In genomic region chr14:56730468-56731145, GRCh38 we compare ENCODE assay signal across 1 cellular context.
TF ChIP-seq lines count a peak whose summit lies in the region.

No MANE protein-coding gene starts in this region.

TF ChIP-seq in GM23338, 12 proteins besides CTCF, POLR2A, EP300 and RAD21 (continued from another document):
- TF ChIP-seq, protein P1, sequence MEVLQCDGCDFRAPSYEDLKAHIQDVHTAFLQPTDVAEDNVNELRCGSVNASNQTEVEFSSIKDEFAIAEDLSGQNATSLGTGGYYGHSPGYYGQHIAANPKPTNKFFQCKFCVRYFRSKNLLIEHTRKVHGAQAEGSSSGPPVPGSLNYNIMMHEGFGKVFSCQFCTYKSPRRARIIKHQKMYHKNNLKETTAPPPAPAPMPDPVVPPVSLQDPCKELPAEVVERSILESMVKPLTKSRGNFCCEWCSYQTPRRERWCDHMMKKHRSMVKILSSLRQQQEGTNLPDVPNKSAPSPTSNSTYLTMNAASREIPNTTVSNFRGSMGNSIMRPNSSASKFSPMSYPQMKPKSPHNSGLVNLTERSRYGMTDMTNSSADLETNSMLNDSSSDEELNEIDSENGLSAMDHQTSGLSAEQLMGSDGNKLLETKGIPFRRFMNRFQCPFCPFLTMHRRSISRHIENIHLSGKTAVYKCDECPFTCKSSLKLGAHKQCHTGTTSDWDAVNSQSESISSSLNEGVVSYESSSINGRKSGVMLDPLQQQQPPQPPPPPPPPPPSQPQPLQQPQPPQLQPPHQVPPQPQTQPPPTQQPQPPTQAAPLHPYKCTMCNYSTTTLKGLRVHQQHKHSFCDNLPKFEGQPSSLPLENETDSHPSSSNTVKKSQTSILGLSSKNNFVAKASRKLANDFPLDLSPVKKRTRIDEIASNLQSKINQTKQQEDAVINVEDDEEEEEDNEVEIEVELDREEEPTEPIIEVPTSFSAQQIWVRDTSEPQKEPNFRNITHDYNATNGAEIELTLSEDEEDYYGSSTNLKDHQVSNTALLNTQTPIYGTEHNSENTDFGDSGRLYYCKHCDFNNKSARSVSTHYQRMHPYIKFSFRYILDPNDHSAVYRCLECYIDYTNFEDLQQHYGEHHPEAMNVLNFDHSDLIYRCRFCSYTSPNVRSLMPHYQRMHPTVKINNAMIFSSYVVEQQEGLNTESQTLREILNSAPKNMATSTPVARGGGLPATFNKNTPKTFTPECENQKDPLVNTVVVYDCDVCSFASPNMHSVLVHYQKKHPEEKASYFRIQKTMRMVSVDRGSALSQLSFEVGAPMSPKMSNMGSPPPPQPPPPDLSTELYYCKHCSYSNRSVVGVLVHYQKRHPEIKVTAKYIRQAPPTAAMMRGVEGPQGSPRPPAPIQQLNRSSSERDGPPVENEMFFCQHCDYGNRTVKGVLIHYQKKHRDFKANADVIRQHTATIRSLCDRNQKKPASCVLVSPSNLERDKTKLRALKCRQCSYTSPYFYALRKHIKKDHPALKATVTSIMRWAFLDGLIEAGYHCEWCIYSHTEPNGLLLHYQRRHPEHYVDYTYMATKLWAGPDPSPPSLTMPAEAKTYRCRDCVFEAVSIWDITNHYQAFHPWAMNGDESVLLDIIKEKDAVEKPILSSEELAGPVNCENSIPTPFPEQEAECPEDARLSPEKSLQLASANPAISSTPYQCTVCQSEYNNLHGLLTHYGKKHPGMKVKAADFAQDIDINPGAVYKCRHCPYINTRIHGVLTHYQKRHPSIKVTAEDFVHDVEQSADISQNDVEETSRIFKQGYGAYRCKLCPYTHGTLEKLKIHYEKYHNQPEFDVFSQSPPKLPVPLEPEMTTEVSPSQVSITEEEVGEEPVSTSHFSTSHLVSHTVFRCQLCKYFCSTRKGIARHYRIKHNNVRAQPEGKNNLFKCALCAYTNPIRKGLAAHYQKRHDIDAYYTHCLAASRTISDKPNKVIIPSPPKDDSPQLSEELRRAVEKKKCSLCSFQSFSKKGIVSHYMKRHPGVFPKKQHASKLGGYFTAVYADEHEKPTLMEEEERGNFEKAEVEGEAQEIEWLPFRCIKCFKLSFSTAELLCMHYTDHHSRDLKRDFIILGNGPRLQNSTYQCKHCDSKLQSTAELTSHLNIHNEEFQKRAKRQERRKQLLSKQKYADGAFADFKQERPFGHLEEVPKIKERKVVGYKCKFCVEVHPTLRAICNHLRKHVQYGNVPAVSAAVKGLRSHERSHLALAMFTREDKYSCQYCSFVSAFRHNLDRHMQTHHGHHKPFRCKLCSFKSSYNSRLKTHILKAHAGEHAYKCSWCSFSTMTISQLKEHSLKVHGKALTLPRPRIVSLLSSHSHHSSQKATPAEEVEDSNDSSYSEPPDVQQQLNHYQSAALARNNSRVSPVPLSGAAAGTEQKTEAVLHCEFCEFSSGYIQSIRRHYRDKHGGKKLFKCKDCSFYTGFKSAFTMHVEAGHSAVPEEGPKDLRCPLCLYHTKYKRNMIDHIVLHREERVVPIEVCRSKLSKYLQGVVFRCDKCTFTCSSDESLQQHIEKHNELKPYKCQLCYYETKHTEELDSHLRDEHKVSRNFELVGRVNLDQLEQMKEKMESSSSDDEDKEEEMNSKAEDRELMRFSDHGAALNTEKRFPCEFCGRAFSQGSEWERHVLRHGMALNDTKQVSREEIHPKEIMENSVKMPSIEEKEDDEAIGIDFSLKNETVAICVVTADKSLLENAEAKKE (CRISPR knock-in tag; IDR thresholded peaks at IDR 0.05) = no peak
- no peak for TF ChIP-seq NANOG (IDR thresholded peaks at IDR 0.05; ENCODE audit: borderline replicate concordance)
- TF ChIP-seq, protein P2, sequence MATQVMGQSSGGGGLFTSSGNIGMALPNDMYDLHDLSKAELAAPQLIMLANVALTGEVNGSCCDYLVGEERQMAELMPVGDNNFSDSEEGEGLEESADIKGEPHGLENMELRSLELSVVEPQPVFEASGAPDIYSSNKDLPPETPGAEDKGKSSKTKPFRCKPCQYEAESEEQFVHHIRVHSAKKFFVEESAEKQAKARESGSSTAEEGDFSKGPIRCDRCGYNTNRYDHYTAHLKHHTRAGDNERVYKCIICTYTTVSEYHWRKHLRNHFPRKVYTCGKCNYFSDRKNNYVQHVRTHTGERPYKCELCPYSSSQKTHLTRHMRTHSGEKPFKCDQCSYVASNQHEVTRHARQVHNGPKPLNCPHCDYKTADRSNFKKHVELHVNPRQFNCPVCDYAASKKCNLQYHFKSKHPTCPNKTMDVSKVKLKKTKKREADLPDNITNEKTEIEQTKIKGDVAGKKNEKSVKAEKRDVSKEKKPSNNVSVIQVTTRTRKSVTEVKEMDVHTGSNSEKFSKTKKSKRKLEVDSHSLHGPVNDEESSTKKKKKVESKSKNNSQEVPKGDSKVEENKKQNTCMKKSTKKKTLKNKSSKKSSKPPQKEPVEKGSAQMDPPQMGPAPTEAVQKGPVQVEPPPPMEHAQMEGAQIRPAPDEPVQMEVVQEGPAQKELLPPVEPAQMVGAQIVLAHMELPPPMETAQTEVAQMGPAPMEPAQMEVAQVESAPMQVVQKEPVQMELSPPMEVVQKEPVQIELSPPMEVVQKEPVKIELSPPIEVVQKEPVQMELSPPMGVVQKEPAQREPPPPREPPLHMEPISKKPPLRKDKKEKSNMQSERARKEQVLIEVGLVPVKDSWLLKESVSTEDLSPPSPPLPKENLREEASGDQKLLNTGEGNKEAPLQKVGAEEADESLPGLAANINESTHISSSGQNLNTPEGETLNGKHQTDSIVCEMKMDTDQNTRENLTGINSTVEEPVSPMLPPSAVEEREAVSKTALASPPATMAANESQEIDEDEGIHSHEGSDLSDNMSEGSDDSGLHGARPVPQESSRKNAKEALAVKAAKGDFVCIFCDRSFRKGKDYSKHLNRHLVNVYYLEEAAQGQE (IDR thresholded peaks at IDR 0.05; ENCODE audit: unreplicated experiment) = no peak
- no peak for TF ChIP-seq EZH2phosphoT487 (IDR thresholded peaks at IDR 0.05; ENCODE audit: unreplicated experiment)
- no peak for TF ChIP-seq CREB1 (CRISPR knock-in tag; IDR thresholded peaks at IDR 0.05; ENCODE audit: low read depth)
- no peak for TF ChIP-seq ZNF331 (CRISPR knock-in tag; IDR thresholded peaks at IDR 0.05; ENCODE audit: low read depth)
- no peak for TF ChIP-seq STAT1 (IDR thresholded peaks at IDR 0.05; ENCODE audit: unreplicated experiment)
- TF ChIP-seq EZH2 (IDR thresholded peaks at IDR 0.05; ENCODE audit: low read depth, unreplicated experiment) = no peak
- TF ChIP-seq ZNF114 (CRISPR knock-in tag; IDR thresholded peaks at IDR 0.05) = no peak
